In the genomic region with DNA sequence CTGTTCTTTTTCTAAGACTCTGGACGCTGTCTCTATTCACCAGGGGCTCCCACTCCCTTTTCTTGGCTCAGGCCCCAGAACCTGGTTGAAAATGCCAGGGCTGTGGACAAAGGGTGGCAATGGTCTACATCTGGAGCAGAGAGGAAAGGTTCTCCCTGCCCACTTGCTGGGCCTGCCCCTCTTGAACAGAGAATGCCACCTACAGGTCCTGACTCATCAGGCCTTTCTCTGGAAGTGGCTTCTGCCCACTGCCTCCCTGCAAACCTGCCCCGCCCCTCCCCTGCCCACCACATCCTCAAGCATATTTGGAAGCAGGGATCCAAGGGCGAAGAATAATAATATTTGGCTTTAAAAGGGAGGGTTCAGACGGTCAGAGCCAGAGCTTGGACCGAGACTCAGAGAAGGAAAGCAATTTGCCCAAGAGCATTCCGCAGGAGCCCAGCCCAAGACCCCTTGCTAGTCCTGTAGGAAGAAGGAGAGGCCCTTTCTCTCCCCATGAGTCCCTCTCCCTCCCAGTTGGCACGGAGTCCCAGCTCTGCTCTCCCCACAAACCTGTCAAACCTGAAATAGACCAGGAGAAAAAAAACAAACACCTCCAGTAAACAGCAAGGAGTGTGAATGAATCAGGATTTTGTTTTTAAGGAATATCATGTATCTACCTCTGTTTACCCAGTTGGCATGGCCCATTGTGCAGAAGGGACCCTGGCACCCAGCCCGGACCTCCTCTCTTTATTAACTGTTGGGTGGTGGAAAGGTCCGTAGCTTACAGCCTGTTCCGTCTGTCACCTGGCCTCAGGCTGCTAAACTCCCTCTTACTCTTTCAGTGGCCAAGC, we compare ENCODE assay signal across 8 cellular contexts. TPM values are rescaled to one million over a fixed set of nuclear protein-coding genes. Genes with fewer than 3 reads are reported as not detected.
A peak's percentile ranks its signal among the peaks of the same experiment; 100 is the strongest.
DNase-seq lines count a peak whose midpoint lies in the region; TF ChIP-seq lines count a peak whose summit lies in the region.

No MANE protein-coding gene starts in this region.

- no peaks in the 10 kb centered on the region for H3K27me3 ChIP-seq in transverse colon

- H3K27ac Mint-ChIP-seq in CD14-positive monocyte = peak overlapping the region; percentile 80 to 95 (median 91)
- no peak overlapping the region for H3K27ac Mint-ChIP-seq in endothelial cell (ENCODE audit: unreplicated experiment)

- peaks cover 41 to 85% (median 66%) of the 10 kb centered on the region in 4 donors for H3K4me1 ChIP-seq in transverse colon

- H3K27ac ChIP-seq in transverse colon = peak overlapping the region; percentile 84 to 94 (median 88)

- TF ChIP-seq CTCF in CD14-positive monocyte (IDR thresholded peaks at IDR 0.05) (no peak), LNCaP clone FGC (IDR thresholded peaks at IDR 0.05; ENCODE audit: control insufficient read depth, extremely low read depth, insufficient read depth) (no peak; the same call in 1 of the 2 replicates), transverse colon (IDR thresholded peaks at IDR 0.05) (no peak), GM13977 (IDR thresholded peaks at IDR 0.05; ENCODE audit: extremely low read depth, insufficient read depth, missing control alignments) (no peak), endothelial cell (IDR thresholded peaks at IDR 0.05; ENCODE audit: unreplicated experiment) (no peak)

- no peaks in the 10 kb centered on the region for H3K9me3 ChIP-seq in transverse colon

- WGBS in transverse colon (ENCODE audit: low coverage in 1 of 2), 2 donors = 22 to 29% methylated on average over 5 to 10 of the region's 10 CpGs

- H3K36me3 Mint-ChIP-seq in CD14-positive monocyte = peaks cover 6 to 13% of the 10 kb centered on the region in 2 donors
- H3K36me3 Mint-ChIP-seq in endothelial cell (ENCODE audit: low read depth, unreplicated experiment) = no peaks in the 10 kb centered on the region

- H3K27me3 Mint-ChIP-seq in CD14-positive monocyte (ENCODE audit: low read depth in 3 of 3) (peaks cover 0 to 2% (median 0%) of the 10 kb centered on the region in 3 donors), endothelial cell (ENCODE audit: unreplicated experiment) (no peaks in the 10 kb centered on the region)

- H3K4me1 Mint-ChIP-seq in CD14-positive monocyte = peaks cover 87% of the 10 kb centered on the region
- peaks cover 22% of the 10 kb centered on the region for H3K4me1 Mint-ChIP-seq in endothelial cell (ENCODE audit: unreplicated experiment)

- H3K36me3 ChIP-seq in transverse colon = no peaks in the 10 kb centered on the region

- no peak for TF ChIP-seq EP300 in transverse colon (IDR thresholded peaks at IDR 0.05; ENCODE audit: low read depth)

- in situ Hi-C loops in transverse colon (cut with MboI; ENCODE audit: low pct_ligation_motif_present in 1 of 4, low pct_unique_long_range_greater_than_20kb in 1 of 4, low sequenced_read_pairs in 3 of 4) = no loop called here
- in situ Hi-C loops in GM13977 (cut with MboI; ENCODE audit: low pct_unique_long_range_greater_than_20kb, low sequenced_read_pairs, unreplicated experiment) = no loop called here

- H3K9me3 Mint-ChIP-seq in CD14-positive monocyte = no peaks in the 10 kb centered on the region
- H3K9me3 Mint-ChIP-seq in endothelial cell (ENCODE audit: unreplicated experiment) = no peaks in the 10 kb centered on the region

- DNase-seq in CD14-positive monocyte (ENCODE audit: low spot score) (no peak), LNCaP clone FGC (ENCODE audit: low read depth) (peak; percentile 99), T1000 (lab: John Stamatoyannopoulos, UW) (peak; percentile 22), iPS-NIHi7 (ENCODE audit: extremely low spot score) (peak; percentile 8), transverse colon (peak; percentile 78), GM13977 (ENCODE audit: low spot score) (no peak), epidermal melanocyte (ENCODE audit: insufficient read length, low spot score) (no peak), endothelial cell (ENCODE audit: low spot score) (no peak)

- intact Hi-C loops in CD14-positive monocyte (cut with micrococcal nuclease) = loop anchor here in 1 of 2 donors (5.0 kb wide), 1 partner anchor 208 kb away; no protein-coding TSS in a partner anchor
- intact Hi-C loops in transverse colon (cut with DNase I; ENCODE audit: low total_unique reads) = no loop called here

- H3K4me3 Mint-ChIP-seq in CD14-positive monocyte (peak overlapping the region; percentile 51 to 68), endothelial cell (ENCODE audit: unreplicated experiment) (no peak overlapping the region)

- TF ChIP-seq POLR2A in transverse colon (IDR thresholded peaks at IDR 0.05) = no peak

- peak overlapping the region; percentile 21; the same call in 1 of the 2 replicates for H3K4me3 ChIP-seq in LNCaP clone FGC (ENCODE audit: low read depth, low read length)
- H3K4me3 ChIP-seq in transverse colon = no peak overlapping the region

RNA-seq across cellular contexts. Expression of gene STXBP1, which starts 37.8 kb away (rescaled TPM):
- under 1 TPM in 1 of 2 donors, not detected in 1; 0.59 TPM for polyA plus RNA-seq in CD14-positive monocyte
- total RNA-seq in transverse colon (100 to 1,000 TPM in 1 of 4 donors, 10 to 100 TPM in 2, 1 to 10 TPM in 1; 7.9 to 193 (median 13.3) TPM), endothelial cell (ENCODE audit: unreplicated experiment) (113 TPM)

Comparison
In these comparisons a context has a peak if more than half of its experiments do, and no peak if none do; other contexts are left out.
1. DNase-seq: peak in LNCaP clone FGC (single experiment), T1000 (single experiment), iPS-NIHi7 (single experiment) and transverse colon (single experiment); none in CD14-positive monocyte (single experiment), GM13977 (single experiment), epidermal melanocyte (single experiment) and endothelial cell (single experiment).